Comparison of ENCODE assay signal across 8 cellular contexts in genomic region chr11:63537293-63538101, GRCh38. TPM values are rescaled to one million over a fixed set of nuclear protein-coding genes. Genes with fewer than 3 reads are reported as not detected.
A peak's percentile ranks its signal among the peaks of the same experiment; 100 is the strongest.
DNase-seq lines count a peak whose midpoint lies in the region; ATAC-seq and TF ChIP-seq lines count a peak whose summit lies in the region.

No MANE protein-coding gene starts in this region.

- H3K36me3 Mint-ChIP-seq in IgD-negative memory B cell: no peaks in the 10 kb centered on the region

- no peaks in the 10 kb centered on the region for H3K9me3 ChIP-seq in right atrium auricular region

- H3K27me3 ChIP-seq in right atrium auricular region: no peaks in the 10 kb centered on the region

- TF ChIP-seq CTCF in AG04449 (IDR thresholded peaks at IDR 0.05; ENCODE audit: insufficient read depth, low read length, missing control alignments) (no peak), right atrium auricular region (IDR thresholded peaks at IDR 0.05) (no peak)

- peak overlapping the region; percentile 40 for H3K4me3 ChIP-seq in AG04449 (ENCODE audit: low read depth, low read length)
- peak overlapping the region; percentile 22 to 50 for H3K4me3 ChIP-seq in right atrium auricular region
- H3K4me3 ChIP-seq in skeletal muscle cell (ENCODE audit: low read depth, low read length): peak overlapping the region; percentile 30

- H3K4me1 Mint-ChIP-seq in IgD-negative memory B cell: peaks cover 23 to 30% (median 29%) of the 10 kb centered on the region in 3 donors

- no peaks in the 10 kb centered on the region for H3K36me3 ChIP-seq in right atrium auricular region

- DNase-seq in AG04449 (ENCODE audit: low read depth, low spot score) (no peak), amniotic epithelial cell (ENCODE audit: low read depth) (peak; percentile 27), right atrium auricular region (ENCODE audit: low spot score) (peak; percentile 71), skeletal muscle cell (ENCODE audit: low read depth) (no peak), AML-193 (lab: John Stamatoyannopoulos, UW) (no peak)

- peak overlapping the region; percentile 2 to 97 (median 83) for H3K27ac Mint-ChIP-seq in IgD-negative memory B cell

- POLR2A ChIA-PET in AG04449 (lab: Yijun Ruan, JAX): interaction anchor here (0.9 kb wide), 1 partner anchor 84 kb away, joined by 3 read pairs; no protein-coding TSS in a partner anchor

- peak overlapping the region; percentile 77 to 85 for H3K27ac ChIP-seq in right atrium auricular region

- CTCF ChIA-PET in AG04449 (lab: Yijun Ruan, JAX): interaction anchor here (1.3 kb wide), 1 partner anchor 59 kb away, joined by 5 read pairs; no protein-coding TSS in a partner anchor

- peaks cover 0 to 31% of the 10 kb centered on the region in 2 donors for H3K4me1 ChIP-seq in right atrium auricular region

- peak overlapping the region; percentile 86 to 96 (median 94) for H3K4me3 Mint-ChIP-seq in IgD-negative memory B cell

- no peaks in the 10 kb centered on the region for H3K9me3 Mint-ChIP-seq in IgD-negative memory B cell

- ATAC-seq in GM21528 (IDR thresholded peaks at IDR 0.05; ENCODE audit: low FRiP score, unreplicated experiment) (no peak), HG03442 (IDR thresholded peaks at IDR 0.05; ENCODE audit: unreplicated experiment) (no peak)

- H3K27me3 Mint-ChIP-seq in IgD-negative memory B cell: no peaks in the 10 kb centered on the region

RNA-seq across cellular contexts. Expression of gene PLAAT4, which starts 0.9 kb away (rescaled TPM):
- polyA plus RNA-seq in IgD-negative memory B cell: 97.1 TPM
- 10 to 100 TPM; 11.3 to 18.2 TPM for total RNA-seq in right atrium auricular region

RNA-seq across cellular contexts. Expression of gene PLAAT2, which starts 25.7 kb away (rescaled TPM):
- 6.4 TPM for polyA plus RNA-seq in IgD-negative memory B cell
- not detected for total RNA-seq in right atrium auricular region

RNA-seq across cellular contexts. Expression of gene LGALS12, which starts 31.6 kb away (rescaled TPM):
- 0.39 TPM for polyA plus RNA-seq in IgD-negative memory B cell
- total RNA-seq in right atrium auricular region: 1 to 10 TPM in 1 of 2 donors, not detected in 1; 2.9 TPM

RNA-seq across cellular contexts. Expression of gene PLAAT5, which starts 46.5 kb away (rescaled TPM):
- not detected for polyA plus RNA-seq in IgD-negative memory B cell
- total RNA-seq in right atrium auricular region: 1 to 10 TPM; 4.0 to 5.3 TPM

Comparison
In these comparisons a context has a peak if more than half of its experiments do, and no peak if none do; other contexts are left out.
1. DNase-seq: peak in amniotic epithelial cell (single experiment) and right atrium auricular region (single experiment); none in AG04449 (single experiment), skeletal muscle cell (single experiment) and AML-193 (0 of 2).
2. Peak in every context shown above with its lines, with median percentiles within 50 percentile points of each other: H3K4me3 ChIP-seq.